7 cellular contexts compared by ENCODE assay signal in genomic region chr21:42581676-42582371, GRCh38.
"Had no signal": no experiment of that assay in that cellular context is flagged by ENCODE, and none has a peak within 500 bp of the region (broad histone marks: within the 10 kb centered on the region; RNA-seq: fewer than 3 reads in every experiment).

No MANE protein-coding gene starts in this region.

- H3K27ac ChIP-seq: ascending aorta, esophagus muscularis mucosa had no signal

- H3K27me3 ChIP-seq: ascending aorta, esophagus muscularis mucosa had no signal

- DNase-seq: activated gamma-delta T cell; immature natural killer cell; stimulated activated CD4-positive, alpha-beta T cell treated with anti-CD3 and anti-CD28 coated beads, Interleukin-2, amount 100 ng/mL, for 24 hours had no signal

- H3K4me1 ChIP-seq: ascending aorta, esophagus muscularis mucosa had no signal

- H3K4me3 ChIP-seq: ascending aorta, esophagus muscularis mucosa had no signal

- ATAC-seq: right cardiac atrium, WTC11 had no signal
